In genomic region chr13:113935523-113935922, GRCh38 we compare ENCODE assay signal across 20 cellular contexts. TPM values are rescaled to one million over a fixed set of nuclear protein-coding genes. Genes with fewer than 3 reads are reported as not detected.
DNase-seq lines count a peak whose midpoint lies in the region; ATAC-seq and TF ChIP-seq lines count a peak whose summit lies in the region.
"Had no signal": no experiment of that assay in that cellular context is flagged by ENCODE, and none has a peak within 500 bp of the region (broad histone marks: within the 10 kb centered on the region; RNA-seq: fewer than 3 reads in every experiment).

No MANE protein-coding gene starts in this region.

- H3K4me1 ChIP-seq in IMR-90 (ENCODE audit: control insufficient read depth, insufficient read depth, low read length), result peaks cover 7% of the 10 kb centered on the region; the same call in 1 of the 2 replicates
- H3K4me1 ChIP-seq: testis had no signal

- no peaks in the 10 kb centered on the region for H3K9me3 Mint-ChIP-seq in neural crest cell
- H3K9me3 Mint-ChIP-seq: activated naive CD8-positive, alpha-beta T cell treated with anti-CD3 and anti-CD28 coated beads, Interleukin-2, amount 50 U/mL, for 24 hours had no signal

- no peak overlapping the region for H2AFZ ChIP-seq in IMR-90 (replicated peaks; ENCODE audit: low read length, poor library complexity)

- H3K27me3 Mint-ChIP-seq in neural crest cell (ENCODE audit: low read depth), result no peaks in the 10 kb centered on the region

- no peaks in the 10 kb centered on the region for H3K9me3 ChIP-seq in IMR-90 (ENCODE audit: control insufficient read depth, insufficient read depth, low read length)
- H3K9me3 ChIP-seq: BLaER1, neutrophil, testis had no signal

- intact Hi-C loops in IMR-90 (cut with micrococcal nuclease), result no loop called here

- ATAC-seq in IMR-90 (ENCODE audit: low read depth), result no peak
- ATAC-seq: activated naive CD8-positive, alpha-beta T cell treated with anti-CD3 and anti-CD28 coated beads, Interleukin-2, amount 50 U/mL, for 24 hours had no signal

- no peak for TF ChIP-seq RAD21 in IMR-90 (IDR thresholded peaks at IDR 0.05; ENCODE audit: low read length)

- H4K20me1 ChIP-seq in IMR-90 (ENCODE audit: insufficient read depth, low read length), result no peaks in the 10 kb centered on the region
- H4K20me1 ChIP-seq: BLaER1 had no signal

- no peak overlapping the region for H4K91ac ChIP-seq in IMR-90 (ENCODE audit: insufficient read depth, low read depth, low read length)

- no peak overlapping the region for H3K23ac ChIP-seq in IMR-90 (ENCODE audit: low read depth, low read length)

- peaks cover 0 to 36% of the 10 kb centered on the region in 2 experiments; a peak in 1 of 4 replicates for H3K79me1 ChIP-seq in IMR-90 (ENCODE audit: low read depth in 1 of 2, low read length in 2 of 2)

- H3K36me3 ChIP-seq in IMR-90 (ENCODE audit: control insufficient read depth, insufficient read depth, low read length), result no peaks in the 10 kb centered on the region
- H3K36me3 ChIP-seq: BLaER1, neutrophil had no signal

- no peak for TF ChIP-seq POLR2A in IMR-90 (IDR thresholded peaks at IDR 0.05; ENCODE audit: low read depth, low read length)

- H3K4me1 Mint-ChIP-seq in neural crest cell, result peaks cover 60% of the 10 kb centered on the region

- no peak overlapping the region for H2BK20ac ChIP-seq in IMR-90 (ENCODE audit: low read depth, low read length)

- dilution Hi-C loops in IMR-90 (cut with HindIII; ENCODE audit: low sequenced_read_pairs, unreplicated experiment), result no loop called here

- 0 out of 2 replicates have a peak overlapping the region, but pooled peaks have one; percentile 63 for H3K14ac ChIP-seq in IMR-90 (replicated peaks; ENCODE audit: low read depth, low read length)

- no peak overlapping the region for H2AK5ac ChIP-seq in IMR-90 (ENCODE audit: low read depth, low read length)

- no peaks in the 10 kb centered on the region for H3K27me3 ChIP-seq in IMR-90 (ENCODE audit: control insufficient read depth, insufficient read depth, low read length)
- H3K27me3 ChIP-seq: BLaER1, testis had no signal

- CTCF ChIA-PET in IMR-90 (lab: Yijun Ruan, JAX), result no interaction called here

- peak overlapping the region; percentile 71 for H3K27ac Mint-ChIP-seq in neural crest cell (ENCODE audit: unreplicated experiment)
- H3K27ac Mint-ChIP-seq: activated naive CD8-positive, alpha-beta T cell treated with anti-CD3 and anti-CD28 coated beads, Interleukin-2, amount 50 U/mL, for 24 hours had no signal

- H3K4me2 ChIP-seq in IMR-90 (ENCODE audit: low read depth, low read length), result no peak overlapping the region
- H3K4me2 ChIP-seq: BLaER1 had no signal

- BruUV-seq in IMR-90 (replicated peaks; lab: Mats Ljungman, UMichigan), result no TSS peak

- no peak overlapping the region for H2AK9ac ChIP-seq in IMR-90 (replicated peaks; ENCODE audit: low read depth, low read length, poor library complexity)

- no peak overlapping the region for H3K9ac ChIP-seq in IMR-90 (ENCODE audit: low read depth, low read length)
- H3K9ac ChIP-seq: BLaER1 had no signal

- no CpG with 5 or more reads among the region's 7 CpGs for WGBS in IMR-90 (ENCODE audit: extremely low coverage in 2 of 2, insufficient read length in 1 of 2), 2 experiments

- no peak for TF ChIP-seq CTCF in IMR-90 (conservative IDR thresholded peaks at IDR 0.05; ENCODE audit: low read depth, low read length)
- TF ChIP-seq CTCF in neural crest cell (conservative IDR thresholded peaks at IDR 0.05), result no peak

- no peak overlapping the region for H3K56ac ChIP-seq in IMR-90 (ENCODE audit: extremely low read depth, insufficient read depth, low read length)

- POLR2A ChIA-PET in IMR-90 (lab: Charles Lee; ENCODE audit: unreplicated experiment), result no interaction called here

- no peaks in the 10 kb centered on the region for H3K36me3 Mint-ChIP-seq in neural crest cell (ENCODE audit: low read depth)

- H3K4ac ChIP-seq in IMR-90 (ENCODE audit: low read depth, low read length), result no peak overlapping the region

- H2BK120ac ChIP-seq in IMR-90 (ENCODE audit: low read depth, low read length), result no peak overlapping the region

- H3K9me1 ChIP-seq in IMR-90 (ENCODE audit: insufficient read depth, low read length), result no peaks in the 10 kb centered on the region; the same call in 1 of the 2 replicates

- no peak overlapping the region for H4K8ac ChIP-seq in IMR-90 (ENCODE audit: low read depth in 2 of 2, low read length in 2 of 2)

- no peak overlapping the region for H3K27ac ChIP-seq in IMR-90 (ENCODE audit: insufficient read depth, low read length)
- H3K27ac ChIP-seq: BLaER1, neutrophil, testis had no signal

- no peak overlapping the region for H3K18ac ChIP-seq in IMR-90 (ENCODE audit: low read depth, low read length)

- H2BK5ac ChIP-seq in IMR-90 (ENCODE audit: low read depth, low read length, poor library complexity, severe bottlenecking), result no peak overlapping the region

- H3K4me3 Mint-ChIP-seq in neural crest cell, result no peak overlapping the region
- H3K4me3 Mint-ChIP-seq: activated naive CD8-positive, alpha-beta T cell treated with anti-CD3 and anti-CD28 coated beads, Interleukin-2, amount 50 U/mL, for 24 hours had no signal

- H2BK15ac ChIP-seq in IMR-90 (ENCODE audit: low read depth, low read length), result no peak overlapping the region

- H3K4me3 ChIP-seq in IMR-90 (ENCODE audit: insufficient read depth, low read depth, low read length), result no peak overlapping the region
- H3K4me3 ChIP-seq: BLaER1, testis had no signal

- in situ Hi-C loops in IMR-90 (cut with MboI; ENCODE audit: low sequenced_read_pairs), result no loop called here

- H4K5ac ChIP-seq in IMR-90 (ENCODE audit: low read depth, low read length), result no peak overlapping the region

- no peak for DNase-seq in IMR-90
- DNase-seq in NCI-H2081 (lab: John Stamatoyannopoulos, UW), result peak; percentile 64 to 66
- DNase-seq in ecto neural progenitor cell (ENCODE audit: low spot score), result peak; percentile 62
- DNase-seq in neural crest cell (ENCODE audit: low read depth, low spot score), result no peak
- DNase-seq in retina, result no peak
- DNase-seq in effector CD8-positive, alpha-beta T cell (lab: John Stamatoyannopoulos, UW), result no peak
- no peak for DNase-seq in GM19238 (ENCODE audit: insufficient read length, low spot score)
- DNase-seq in DMS79 (lab: John Stamatoyannopoulos, UW), result no peak
- DNase-seq: activated naive CD8-positive, alpha-beta T cell treated with anti-CD3 and anti-CD28 coated beads, Interleukin-2, amount 50 U/mL, for 24 hours; activated T-cell treated with anti-CD3 and anti-CD28 coated beads for 4 hours; caudate nucleus; DND-41; mammary epithelial cell; NCI-H1930; NK-92 treated with Interleukin-12 subunit alpha and Interleukin-12 subunit beta, amount 100 ng/mL, for 24 hours; SHP77 treated with DMSO at 0.1 percent for 48 hours; stimulated activated CD4-positive, alpha-beta T cell treated with anti-CD3 and anti-CD28 coated beads, Interleukin-4, amount 100 ng/mL, for 1 hour; testis had no signal

TF ChIP-seq in IMR-90, 13 proteins besides CTCF, POLR2A, EP300 and RAD21:
- no peak for TF ChIP-seq NFE2L2 (IDR thresholded peaks at IDR 0.05; ENCODE audit: low read depth, low read length)
- TF ChIP-seq CHD1 (IDR thresholded peaks at IDR 0.05; ENCODE audit: low read depth, low read length), result no peak
- no peak for TF ChIP-seq MAZ (IDR thresholded peaks at IDR 0.05; ENCODE audit: borderline replicate concordance, low read depth, low read length)
- TF ChIP-seq USF2 (IDR thresholded peaks at IDR 0.05; ENCODE audit: low read depth, low read length), result no peak
- TF ChIP-seq MXI1 (IDR thresholded peaks at IDR 0.05; ENCODE audit: borderline replicate concordance, low read depth, low read length), result no peak
- no peak for TF ChIP-seq ELK1 (IDR thresholded peaks at IDR 0.05; ENCODE audit: borderline replicate concordance, low read depth, low read length)
- TF ChIP-seq CEBPB (IDR thresholded peaks at IDR 0.05; ENCODE audit: low read depth, low read length), result no peak
- no peak for TF ChIP-seq BHLHE40 (IDR thresholded peaks at IDR 0.05; ENCODE audit: low read depth, low read length)
- TF ChIP-seq RCOR1 (IDR thresholded peaks at IDR 0.05; ENCODE audit: insufficient replicate concordance, low read length), result no peak
- TF ChIP-seq SMC3 (IDR thresholded peaks at IDR 0.05; ENCODE audit: low read depth, low read length), result no peak
- TF ChIP-seq FOS (IDR thresholded peaks at IDR 0.05; ENCODE audit: low read depth, low read length), result no peak
- no peak for TF ChIP-seq RFX5 (IDR thresholded peaks at IDR 0.05; ENCODE audit: low read depth, low read length)
- no peak for TF ChIP-seq MAFK (IDR thresholded peaks at IDR 0.05; ENCODE audit: low read depth, low read length)
TF ChIP-seq in IMR-90: peak in this region for 0.

RNA-seq across cellular contexts. Expression of gene C13orf46, which starts 38.4 kb away (rescaled TPM):
- total RNA-seq in IMR-90 (2012; rRNA removed) (under 0.01 TPM in 2 replicates), neural crest cell (0.66 and 1.9 TPM in 2 replicates)
- 2.1 and 2.5 TPM in 2 replicates for polyA plus RNA-seq in IMR-90 (2012; rRNA removed)
- polyA plus RNA-seq in IMR-90 (2012; cell fraction: cytosol; rRNA removed), result 1.7 and 1.8 TPM in 2 replicates
- polyA plus RNA-seq in IMR-90 (2012; cell fraction: nucleus; rRNA removed; ENCODE audit: low replicate concordance), result 8.9 and 10.0 TPM in 2 replicates

Comparison
In these comparisons a context has a peak if more than half of its experiments do, and no peak if none do; other contexts are left out.
1. DNase-seq: peak in NCI-H2081 (2 of 2) and ecto neural progenitor cell (single experiment); none in IMR-90 (single experiment), neural crest cell (single experiment), retina (single experiment), effector CD8-positive, alpha-beta T cell (single experiment), GM19238 (single experiment) and DMS79 (single experiment).